In the genomic region with DNA sequence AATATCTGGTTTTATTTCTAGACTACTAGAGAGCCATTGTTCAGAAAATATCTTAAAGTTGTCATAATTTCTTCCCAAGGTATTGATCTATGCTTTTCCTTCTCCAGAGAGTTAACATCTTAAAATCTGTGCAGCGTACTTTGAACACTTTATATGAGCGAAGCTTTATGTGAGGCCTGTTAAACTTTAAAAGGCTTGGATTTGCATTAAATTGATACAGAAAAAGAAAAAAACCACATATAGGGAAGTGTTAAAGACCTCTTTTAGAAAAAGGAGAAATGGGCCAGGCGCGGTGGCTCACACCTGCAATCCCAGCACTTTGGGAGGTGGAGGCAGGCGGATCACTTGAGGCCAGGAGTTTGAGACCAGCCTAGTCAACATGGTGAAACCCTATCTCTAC, we compare ENCODE assay signal across 1 cellular context.
TF ChIP-seq lines count a peak whose summit lies in the region.

No MANE protein-coding gene starts in this region.

TF ChIP-seq in HCT116, 20 proteins besides CTCF, POLR2A, EP300 and RAD21 (continued from another document):
- TF ChIP-seq REST (IDR thresholded peaks at IDR 0.05; ENCODE audit: low read depth) (no peak), MAX (IDR thresholded peaks at IDR 0.05) (no peak)
TF ChIP-seq in HCT116: peak in this region for 0.
